Comparison of ENCODE assay signal across 2 cellular contexts in the genomic region with DNA sequence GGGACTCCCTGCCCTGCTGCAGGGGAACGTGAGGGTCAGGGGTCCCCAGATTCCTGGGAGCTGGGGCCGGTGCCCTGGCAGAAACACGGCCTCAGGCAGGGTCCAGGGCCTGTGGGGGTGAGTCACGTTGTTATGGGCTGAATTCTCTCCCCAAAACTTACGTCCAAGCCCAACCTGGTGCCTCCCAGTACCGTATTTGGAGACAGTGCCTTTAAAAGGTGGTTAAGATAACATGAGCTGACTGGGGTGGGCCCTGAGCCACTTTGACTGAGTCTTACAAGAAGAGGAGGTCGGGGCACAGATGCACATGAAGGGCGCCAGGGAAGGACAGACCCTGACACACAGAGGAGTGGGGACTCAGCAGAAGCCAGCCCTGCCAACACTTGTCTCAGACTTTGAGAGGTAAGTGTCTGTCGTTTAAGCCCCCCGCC.
A peak's percentile ranks its signal among the peaks of the same experiment; 100 is the strongest.
TF ChIP-seq lines count a peak whose summit lies in the region.

No MANE protein-coding gene starts in this region.

TF ChIP-seq in HEK293, 187 proteins besides CTCF, POLR2A, EP300 and RAD21:
- no peak for TF ChIP-seq ZNF473 (tag by site-specific recombination; IDR thresholded peaks at IDR 0.05)
- TF ChIP-seq, protein P1, sequence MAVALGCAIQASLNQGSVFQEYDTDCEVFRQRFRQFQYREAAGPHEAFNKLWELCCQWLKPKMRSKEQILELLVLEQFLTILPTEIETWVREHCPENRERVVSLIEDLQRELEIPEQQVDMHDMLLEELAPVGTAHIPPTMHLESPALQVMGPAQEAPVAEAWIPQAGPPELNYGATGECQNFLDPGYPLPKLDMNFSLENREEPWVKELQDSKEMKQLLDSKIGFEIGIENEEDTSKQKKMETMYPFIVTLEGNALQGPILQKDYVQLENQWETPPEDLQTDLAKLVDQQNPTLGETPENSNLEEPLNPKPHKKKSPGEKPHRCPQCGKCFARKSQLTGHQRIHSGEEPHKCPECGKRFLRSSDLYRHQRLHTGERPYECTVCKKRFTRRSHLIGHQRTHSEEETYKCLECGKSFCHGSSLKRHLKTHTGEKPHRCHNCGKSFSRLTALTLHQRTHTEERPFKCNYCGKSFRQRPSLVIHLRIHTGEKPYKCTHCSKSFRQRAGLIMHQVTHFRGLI (tag by site-specific recombination; IDR thresholded peaks at IDR 0.05) = peak; percentile 75; the same call in 1 of the 2 replicates
- TF ChIP-seq, protein P2, sequence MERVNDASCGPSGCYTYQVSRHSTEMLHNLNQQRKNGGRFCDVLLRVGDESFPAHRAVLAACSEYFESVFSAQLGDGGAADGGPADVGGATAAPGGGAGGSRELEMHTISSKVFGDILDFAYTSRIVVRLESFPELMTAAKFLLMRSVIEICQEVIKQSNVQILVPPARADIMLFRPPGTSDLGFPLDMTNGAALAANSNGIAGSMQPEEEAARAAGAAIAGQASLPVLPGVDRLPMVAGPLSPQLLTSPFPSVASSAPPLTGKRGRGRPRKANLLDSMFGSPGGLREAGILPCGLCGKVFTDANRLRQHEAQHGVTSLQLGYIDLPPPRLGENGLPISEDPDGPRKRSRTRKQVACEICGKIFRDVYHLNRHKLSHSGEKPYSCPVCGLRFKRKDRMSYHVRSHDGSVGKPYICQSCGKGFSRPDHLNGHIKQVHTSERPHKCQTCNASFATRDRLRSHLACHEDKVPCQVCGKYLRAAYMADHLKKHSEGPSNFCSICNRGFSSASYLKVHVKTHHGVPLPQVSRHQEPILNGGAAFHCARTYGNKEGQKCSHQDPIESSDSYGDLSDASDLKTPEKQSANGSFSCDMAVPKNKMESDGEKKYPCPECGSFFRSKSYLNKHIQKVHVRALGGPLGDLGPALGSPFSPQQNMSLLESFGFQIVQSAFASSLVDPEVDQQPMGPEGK (tag by site-specific recombination; IDR thresholded peaks at IDR 0.05) = peak; percentile 23; the same call in 1 of the 2 replicates
- TF ChIP-seq, protein P3, sequence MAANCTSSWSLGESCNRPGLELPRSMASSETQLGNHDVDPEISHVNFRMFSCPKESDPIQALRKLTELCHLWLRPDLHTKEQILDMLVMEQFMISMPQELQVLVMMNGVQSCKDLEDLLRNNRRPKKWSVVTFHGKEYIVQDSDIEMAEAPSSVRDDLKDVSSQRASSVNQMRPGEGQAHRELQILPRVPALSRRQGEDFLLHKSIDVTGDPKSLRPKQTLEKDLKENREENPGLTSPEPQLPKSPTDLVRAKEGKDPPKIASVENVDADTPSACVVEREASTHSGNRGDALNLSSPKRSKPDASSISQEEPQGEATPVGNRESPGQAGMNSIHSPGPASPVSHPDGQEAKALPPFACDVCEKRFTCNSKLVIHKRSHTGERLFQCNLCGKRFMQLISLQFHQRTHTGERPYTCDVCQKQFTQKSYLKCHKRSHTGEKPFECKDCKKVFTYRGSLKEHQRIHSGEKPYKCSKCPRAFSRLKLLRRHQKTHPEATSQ (tag by site-specific recombination; IDR thresholded peaks at IDR 0.05) = peak; percentile 55; the same call in 1 of the 2 replicates

TF ChIP-seq in H1, 55 proteins besides CTCF, POLR2A, EP300 and RAD21:
- TF ChIP-seq BACH1 (IDR thresholded peaks at IDR 0.05; ENCODE audit: low read length) (no peak), PHF8 (conservative IDR thresholded peaks at IDR 0.05; ENCODE audit: low read depth, low read length) (no peak), SP4 (IDR thresholded peaks at IDR 0.05; ENCODE audit: low read length) (no peak), HDAC6 (IDR thresholded peaks at IDR 0.05; ENCODE audit: low read depth, low read length) (no peak), NRF1 (IDR thresholded peaks at IDR 0.05; ENCODE audit: low read depth, low read length) (no peak), KDM4A (IDR thresholded peaks at IDR 0.05; ENCODE audit: low read depth, low read length, severe bottlenecking) (no peak), SUZ12 (IDR thresholded peaks at IDR 0.05; ENCODE audit: low read length) (no peak), KDM1A (IDR thresholded peaks at IDR 0.05; ENCODE audit: borderline replicate concordance, low read length) (no peak), SAP30 (IDR thresholded peaks at IDR 0.05; ENCODE audit: insufficient read depth, insufficient replicate concordance, low read length) (no peak), TCF12 (IDR thresholded peaks at IDR 0.05; ENCODE audit: low read depth, low read length) (no peak), NANOG (IDR thresholded peaks at IDR 0.05; ENCODE audit: insufficient read depth, low read depth, low read length, poor library complexity, severe bottlenecking) (no peak), SP2 (IDR thresholded peaks at IDR 0.05; ENCODE audit: low read length) (no peak), BRCA1 (IDR thresholded peaks at IDR 0.05; ENCODE audit: low read depth, low read length) (no peak)
- TF ChIP-seq, protein P4, sequence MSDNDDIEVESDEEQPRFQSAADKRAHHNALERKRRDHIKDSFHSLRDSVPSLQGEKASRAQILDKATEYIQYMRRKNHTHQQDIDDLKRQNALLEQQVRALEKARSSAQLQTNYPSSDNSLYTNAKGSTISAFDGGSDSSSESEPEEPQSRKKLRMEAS (IDR thresholded peaks at IDR 0.05) = no peak
